ENCODE assay signal across 27 cellular contexts in the genomic region with DNA sequence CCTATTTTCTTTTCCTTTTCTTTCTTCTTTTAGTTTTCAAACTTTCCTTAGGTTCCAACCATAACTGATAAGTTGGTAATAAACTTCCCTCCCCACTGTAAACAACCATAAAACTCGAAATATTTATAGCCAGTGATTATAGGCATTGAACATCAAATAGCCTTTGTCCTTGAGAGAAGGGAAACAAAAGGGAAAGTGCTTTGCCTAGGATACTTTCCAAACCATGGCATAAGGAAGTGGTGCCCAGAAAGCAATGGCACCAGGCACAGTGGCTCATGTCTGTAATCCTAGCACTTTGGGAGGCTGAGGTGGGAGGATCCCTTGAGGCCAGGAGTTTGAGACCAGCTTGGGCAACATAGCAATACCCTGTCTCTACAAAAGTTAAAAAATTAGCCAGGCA. TPM values are rescaled to one million over a fixed set of nuclear protein-coding genes. Genes with fewer than 3 reads are reported as not detected.
"Had no signal": no experiment of that assay in that cellular context is flagged by ENCODE, and none has a peak within 500 bp of the region (broad histone marks: within the 10 kb centered on the region; RNA-seq: fewer than 3 reads in every experiment).

No MANE protein-coding gene starts in this region.

- FAIRE-seq: islet of Langerhans, kidney, urothelium cell line had no signal

- H3K27ac ChIP-seq: heart left ventricle, left ventricle myocardium inferior, ovary, skin epidermis, spleen, upper lobe of right lung had no signal

- H3K36me3 Mint-ChIP-seq: stimulated activated effector memory CD8-positive, alpha-beta T cell treated with anti-CD3 and anti-CD28 coated beads, Interleukin-12 subunit alpha, Interleukin-12 subunit beta, amount 100 ng/mL, for 72 hours had no signal

- H3K27me3 Mint-ChIP-seq: progenitor cell of endocrine pancreas had no signal

- ATAC-seq: heart left ventricle; naive thymus-derived CD4-positive, alpha-beta T cell; natural killer cell treated with Interleukin-12 subunit alpha and Interleukin-12 subunit beta and Interleukin-15 and Interleukin-18, amount 100 ng/mL, for 72 hours; right cardiac atrium; sciatic nerve; stimulated activated effector memory CD8-positive, alpha-beta T cell treated with anti-CD3 and anti-CD28 coated beads, Interleukin-12 subunit alpha, Interleukin-12 subunit beta, amount 100 ng/mL, for 72 hours; stimulated activated naive CD8-positive, alpha-beta T cell treated with anti-CD3 and anti-CD28 coated beads, Interleukin-15, amount 100 ng/mL, for 72 hours; upper lobe of right lung had no signal

- H3K4me1 ChIP-seq: heart left ventricle, left ventricle myocardium inferior, spleen, upper lobe of right lung had no signal

- H3K36me3 ChIP-seq: heart left ventricle, left ventricle myocardium inferior, ovary, spleen, upper lobe of right lung had no signal

- H3K27ac Mint-ChIP-seq: immature natural killer cell; mesothelial cell of epicardium; naive thymus-derived CD4-positive, alpha-beta T cell; natural killer cell treated with Interleukin-12 subunit alpha and Interleukin-12 subunit beta and Interleukin-15 and Interleukin-18, amount 100 ng/mL, for 72 hours; progenitor cell of endocrine pancreas; stimulated activated effector memory CD8-positive, alpha-beta T cell treated with anti-CD3 and anti-CD28 coated beads, Interleukin-12 subunit alpha, Interleukin-12 subunit beta, amount 100 ng/mL, for 72 hours; stimulated activated naive CD8-positive, alpha-beta T cell treated with anti-CD3 and anti-CD28 coated beads, Interleukin-15, amount 100 ng/mL, for 72 hours had no signal

- DNase-seq: heart left ventricle; hypothalamus; immature natural killer cell; kidney; left ventricle myocardium inferior; mesendoderm; naive thymus-derived CD4-positive, alpha-beta T cell; ovary; retina; right cardiac atrium; stimulated activated CD4-positive, alpha-beta T cell treated with anti-CD3 and anti-CD28 coated beads, Interleukin-4, amount 100 ng/mL, for 24 hours; stimulated activated naive CD4-positive, alpha-beta T cell treated with Interleukin-2 at 50 U/mL for 16 hours; stimulated activated naive CD8-positive, alpha-beta T cell treated with anti-CD3 and anti-CD28 coated beads, Interleukin-15, amount 100 ng/mL, for 72 hours; substantia nigra; trophoblast cell had no signal

- H3K4me3 ChIP-seq: heart left ventricle, left ventricle myocardium inferior, lung, ovary, skin epidermis, spleen, upper lobe of right lung had no signal

- H3K4me1 Mint-ChIP-seq: immature natural killer cell; mesothelial cell of epicardium; naive thymus-derived CD4-positive, alpha-beta T cell; stimulated activated effector memory CD8-positive, alpha-beta T cell treated with anti-CD3 and anti-CD28 coated beads, Interleukin-12 subunit alpha, Interleukin-12 subunit beta, amount 100 ng/mL, for 72 hours; stimulated activated naive CD8-positive, alpha-beta T cell treated with anti-CD3 and anti-CD28 coated beads, Interleukin-15, amount 100 ng/mL, for 72 hours had no signal

- H3K27me3 ChIP-seq: heart left ventricle, ovary, spleen, upper lobe of right lung had no signal

- H3K4me3 Mint-ChIP-seq: immature natural killer cell; mesothelial cell of epicardium; naive thymus-derived CD4-positive, alpha-beta T cell; natural killer cell treated with Interleukin-12 subunit alpha and Interleukin-12 subunit beta and Interleukin-15 and Interleukin-18, amount 100 ng/mL, for 72 hours; stimulated activated effector memory CD8-positive, alpha-beta T cell treated with anti-CD3 and anti-CD28 coated beads, Interleukin-12 subunit alpha, Interleukin-12 subunit beta, amount 100 ng/mL, for 72 hours; stimulated activated naive CD8-positive, alpha-beta T cell treated with anti-CD3 and anti-CD28 coated beads, Interleukin-15, amount 100 ng/mL, for 72 hours had no signal

RNA-seq across cellular contexts. Expression of a gene that starts 11.9 kb away (rescaled TPM):
- total RNA-seq: mononuclear cell; natural killer cell treated with Interleukin-12 subunit alpha and Interleukin-12 subunit beta and Interleukin-15 and Interleukin-18, amount 100 ng/mL, for 72 hours had no signal
